Comparison of ENCODE assay signal across 1 cellular context in the genomic region with DNA sequence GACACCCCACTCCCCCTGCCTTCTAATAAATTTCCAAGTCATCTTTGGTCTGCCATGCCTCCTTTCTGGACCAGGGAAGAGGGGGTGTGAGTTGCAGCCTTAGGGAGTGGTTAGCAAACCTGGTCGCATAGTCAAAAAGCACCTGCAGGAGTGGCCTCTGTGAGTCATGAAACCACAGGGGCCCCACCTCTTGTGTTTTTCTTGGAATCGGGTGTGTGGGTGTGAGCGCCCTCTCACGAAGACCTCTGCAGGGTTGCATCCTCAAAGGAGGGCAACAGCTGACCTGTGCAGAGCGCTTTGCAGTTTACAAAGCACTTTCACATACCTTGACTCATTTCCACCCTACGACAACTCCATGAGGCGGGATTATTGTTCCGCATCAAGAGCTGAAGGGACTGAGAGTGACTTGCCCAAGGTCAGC.
TF ChIP-seq lines count a peak whose summit lies in the region.

No MANE protein-coding gene starts in this region.

TF ChIP-seq in GM23338, 12 proteins besides CTCF, POLR2A, EP300 and RAD21 (continued from another document):
- TF ChIP-seq ZNF462 (CRISPR knock-in tag; IDR thresholded peaks at IDR 0.05) = no peak
- no peak for TF ChIP-seq EZH2phosphoT487 (IDR thresholded peaks at IDR 0.05; ENCODE audit: unreplicated experiment)
- TF ChIP-seq NANOG (IDR thresholded peaks at IDR 0.05; ENCODE audit: borderline replicate concordance) = no peak
- TF ChIP-seq, protein P1, sequence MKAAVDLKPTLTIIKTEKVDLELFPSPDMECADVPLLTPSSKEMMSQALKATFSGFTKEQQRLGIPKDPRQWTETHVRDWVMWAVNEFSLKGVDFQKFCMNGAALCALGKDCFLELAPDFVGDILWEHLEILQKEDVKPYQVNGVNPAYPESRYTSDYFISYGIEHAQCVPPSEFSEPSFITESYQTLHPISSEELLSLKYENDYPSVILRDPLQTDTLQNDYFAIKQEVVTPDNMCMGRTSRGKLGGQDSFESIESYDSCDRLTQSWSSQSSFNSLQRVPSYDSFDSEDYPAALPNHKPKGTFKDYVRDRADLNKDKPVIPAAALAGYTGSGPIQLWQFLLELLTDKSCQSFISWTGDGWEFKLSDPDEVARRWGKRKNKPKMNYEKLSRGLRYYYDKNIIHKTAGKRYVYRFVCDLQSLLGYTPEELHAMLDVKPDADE (IDR thresholded peaks at IDR 0.05) = no peak
- TF ChIP-seq POLR2AphosphoS5 (IDR thresholded peaks at IDR 0.05; ENCODE audit: low read depth) = no peak
- no peak for TF ChIP-seq JUNB (IDR thresholded peaks at IDR 0.05; ENCODE audit: unreplicated experiment)
- no peak for TF ChIP-seq EZH2 (IDR thresholded peaks at IDR 0.05; ENCODE audit: low read depth, unreplicated experiment)
- TF ChIP-seq ZNF114 (CRISPR knock-in tag; IDR thresholded peaks at IDR 0.05) = no peak
- TF ChIP-seq REST (IDR thresholded peaks at IDR 0.05; ENCODE audit: unreplicated experiment) = no peak
- TF ChIP-seq CREB1 (CRISPR knock-in tag; IDR thresholded peaks at IDR 0.05; ENCODE audit: low read depth) = no peak
- no peak for TF ChIP-seq ZNF331 (CRISPR knock-in tag; IDR thresholded peaks at IDR 0.05; ENCODE audit: low read depth)
